In genomic region chr3:194111336-194111735, GRCh38 we compare ENCODE assay signal across 24 cellular contexts. TPM values are rescaled to one million over a fixed set of nuclear protein-coding genes. Genes with fewer than 3 reads are reported as not detected.
DNase-seq lines count a peak whose midpoint lies in the region; ATAC-seq, FAIRE-seq and TF ChIP-seq lines count a peak whose summit lies in the region.
"Had no signal": no experiment of that assay in that cellular context is flagged by ENCODE, and none has a peak within 500 bp of the region (broad histone marks: within the 10 kb centered on the region; RNA-seq: fewer than 3 reads in every experiment).

No MANE protein-coding gene starts in this region.

- H3K27me3 Mint-ChIP-seq in Caco-2 (ENCODE audit: insufficient read depth, unreplicated experiment) (no peaks in the 10 kb centered on the region), mesothelial cell of epicardium (ENCODE audit: low read depth) (no peaks in the 10 kb centered on the region)

- H3K9ac ChIP-seq in colonic mucosa (ENCODE audit: low read depth in 2 of 2, low read length in 2 of 2) = no peak overlapping the region

- H3K9me3 Mint-ChIP-seq in Caco-2 (ENCODE audit: unreplicated experiment) (no peaks in the 10 kb centered on the region), mesothelial cell of epicardium (no peaks in the 10 kb centered on the region)

- H3K4me1 ChIP-seq in Caco-2 (peaks cover 42% of the 10 kb centered on the region), colonic mucosa (no peaks in the 10 kb centered on the region), pancreas (peaks cover 23 to 33% (median 24%) of the 10 kb centered on the region in 3 donors)
- H3K4me1 ChIP-seq: SJCRH30 had no signal

- ATAC-seq in pancreas = peak in 1 of 4 donors; percentile 26
- ATAC-seq: GM12878, Right ventricle myocardium inferior, SK-N-SH treated with all-trans-retinoic acid at 6 μM for 48 hours had no signal

- POLR2A ChIA-PET in Caco-2 (lab: Charles Lee) = no interaction called here

- H3K4me3 Mint-ChIP-seq in Caco-2 (ENCODE audit: unreplicated experiment) (no peak overlapping the region), mesothelial cell of epicardium (no peak overlapping the region)

- no peak for TF ChIP-seq CTCF in Caco-2 (IDR thresholded peaks at IDR 0.05; ENCODE audit: insufficient read depth in 1 of 2, low read depth in 1 of 2, low read length in 1 of 2, severe bottlenecking in 1 of 2, unreplicated experiment in 1 of 2)
- no peak for TF ChIP-seq CTCF in colonic mucosa (IDR thresholded peaks at IDR 0.05)
- TF ChIP-seq CTCF in mesothelial cell of epicardium (IDR thresholded peaks at IDR 0.05; ENCODE audit: unreplicated experiment) = no peak
- TF ChIP-seq CTCF in pancreas (IDR thresholded peaks at IDR 0.05) = no peak

- peak overlapping the region; percentile 6 for H3K27ac ChIP-seq in colonic mucosa
- peak overlapping the region; percentile 62 to 89 (median 74) for H3K27ac ChIP-seq in pancreas
- H3K27ac ChIP-seq: SJCRH30 had no signal

- no TSS peak for BruUV-seq in Caco-2 (replicated peaks; lab: Mats Ljungman, UMichigan)

- peaks cover 14% of the 10 kb centered on the region for H3K36me3 Mint-ChIP-seq in Caco-2 (ENCODE audit: insufficient read depth, unreplicated experiment)
- H3K36me3 Mint-ChIP-seq in mesothelial cell of epicardium = no peaks in the 10 kb centered on the region

- H3K4me3 ChIP-seq in Caco-2 (ENCODE audit: low read depth, low read length) = no peak overlapping the region
- H3K4me3 ChIP-seq in colonic mucosa = no peak overlapping the region
- H3K4me3 ChIP-seq in pancreas = no peak overlapping the region
- H3K4me3 ChIP-seq: GM12878, PC-9, SJCRH30 had no signal

- H3K27ac Mint-ChIP-seq in Caco-2 (ENCODE audit: unreplicated experiment) (peak overlapping the region; percentile 45), mesothelial cell of epicardium (peak overlapping the region; percentile 69)

- CTCF ChIA-PET in Caco-2 (lab: Charles Lee) = no interaction called here

- H3K4me1 Mint-ChIP-seq in Caco-2 (ENCODE audit: low read depth, unreplicated experiment) = peaks cover 26% of the 10 kb centered on the region
- H3K4me1 Mint-ChIP-seq in mesothelial cell of epicardium = peaks cover 15% of the 10 kb centered on the region

- intact Hi-C loops in Caco-2 (cut with micrococcal nuclease; ENCODE audit: unreplicated experiment) (no loop called here), colonic mucosa (cut with DNase I) (no loop called here), pancreas (cut with DNase I) (no loop called here)

- FAIRE-seq in pancreas (lab: Jason Lieb, UNC) = no peak
- FAIRE-seq: G401.6, GM12878, H1 had no signal

- H3K36me3 ChIP-seq in Caco-2 (ENCODE audit: control insufficient read depth, insufficient read depth, low read length) = no peaks in the 10 kb centered on the region
- no peaks in the 10 kb centered on the region for H3K36me3 ChIP-seq in colonic mucosa
- no peaks in the 10 kb centered on the region for H3K36me3 ChIP-seq in pancreas
- H3K36me3 ChIP-seq: SJCRH30 had no signal

- no peaks in the 10 kb centered on the region for H3K27me3 ChIP-seq in Caco-2 (replicated peaks; ENCODE audit: control insufficient read depth, insufficient read depth, low read length)
- no peaks in the 10 kb centered on the region for H3K27me3 ChIP-seq in colonic mucosa
- no peaks in the 10 kb centered on the region for H3K27me3 ChIP-seq in pancreas
- H3K27me3 ChIP-seq: SJCRH30 had no signal

- 50 to 52% methylated on average over 4 of the region's 4 CpGs for WGBS in pancreas, 2 donors

- DNase-seq in Caco-2 (no peak), colonic mucosa (no peak), mesothelial cell of epicardium (ENCODE audit: low spot score in 2 of 2, unreplicated experiment in 2 of 2) (no peak), pancreas (no peak), NCI-H1092 (lab: John Stamatoyannopoulos, UW) (no peak), OCI-M1 (lab: John Stamatoyannopoulos, UW) (no peak), NCI-H1694 treated with DMSO at 0.1 percent for 48 hours (lab: John Stamatoyannopoulos, UW) (no peak)
- no peak for DNase-seq in stimulated activated CD8-positive, alpha-beta memory T cell treated with anti-CD3 and anti-CD28 coated beads, Interleukin-4, amount 100 ng/mL, for 48 hours
- DNase-seq: ACHN; HCEC 1CT; Kasumi-1; MV-4-11; NCI-H1105 treated with DMSO at 0.1 percent for 48 hours; NCI-H2029 treated with DMSO at 0.1 percent for 48 hours; NCI-H446 treated with DMSO at 0.1 percent for 48 hours; NCI-H526; NK-92 treated with Interleukin-12 subunit alpha and Interleukin-12 subunit beta, amount 100 ng/mL, for 24 hours; PC-9; SJCRH30 had no signal

- H3K9me3 ChIP-seq in Caco-2 (no peaks in the 10 kb centered on the region), colonic mucosa (no peaks in the 10 kb centered on the region), pancreas (no peaks in the 10 kb centered on the region)
- H3K9me3 ChIP-seq: SJCRH30 had no signal

RNA-seq across cellular contexts. Expression of gene HES1, which starts 24.6 kb away (rescaled TPM):
- 123 and 128 TPM in 2 replicates for total RNA-seq in Caco-2 (2022)
- total RNA-seq in colonic mucosa = 100 to 1,000 TPM; 102 TPM
- total RNA-seq in mesothelial cell of epicardium = 99.9 to 108 TPM (median 104 TPM) in 3 replicates
- total RNA-seq in pancreas = 10 to 100 TPM; 15.7 to 51.6 (median 36.3) TPM
- polyA plus RNA-seq in pancreas = 10 to 100 TPM; 22.3 to 68.5 TPM
